Comparison of ENCODE assay signal across 13 cellular contexts in the genomic region with DNA sequence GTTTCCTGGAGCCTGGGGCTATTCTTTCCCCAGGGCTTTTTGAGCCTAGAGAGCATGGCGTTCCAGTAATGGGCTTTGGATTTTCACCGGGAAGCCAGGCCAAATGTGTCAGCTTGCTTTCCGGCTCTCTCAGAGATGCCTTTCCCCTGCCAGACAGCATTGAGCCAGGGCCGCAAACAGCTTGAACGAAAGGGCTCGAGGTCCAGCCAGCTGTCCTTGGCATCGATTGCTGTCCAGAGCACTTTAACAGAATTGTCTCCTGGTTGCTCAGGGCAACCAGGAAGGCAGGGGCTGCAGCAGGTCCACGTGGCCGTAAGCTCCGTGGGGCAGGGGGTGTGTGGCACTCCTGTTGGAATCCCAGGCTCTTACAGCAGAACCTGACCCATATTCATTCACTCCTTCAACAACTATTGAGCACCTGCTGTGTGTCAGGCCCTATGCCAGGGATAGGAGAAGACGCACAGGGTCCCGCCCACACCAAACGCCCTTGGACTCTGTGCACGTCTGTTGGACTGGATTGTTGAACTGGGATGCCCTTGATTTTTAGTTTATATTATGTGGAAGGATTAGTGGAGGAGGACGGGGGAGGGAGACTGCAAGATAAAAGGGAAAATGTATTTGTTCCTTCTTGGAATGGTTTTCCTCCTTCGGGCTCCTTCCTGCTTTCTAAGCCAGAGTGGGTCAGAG. TPM values are rescaled to one million over a fixed set of nuclear protein-coding genes. Genes with fewer than 3 reads are reported as not detected.
DNase-seq lines count a peak whose midpoint lies in the region; ATAC-seq and TF ChIP-seq lines count a peak whose summit lies in the region.
"Had no signal": no experiment of that assay in that cellular context is flagged by ENCODE, and none has a peak within 500 bp of the region (broad histone marks: within the 10 kb centered on the region; RNA-seq: fewer than 3 reads in every experiment).

No MANE protein-coding gene starts in this region.

- H3K27ac Mint-ChIP-seq in endodermal cell = no peak overlapping the region

- peak; percentile 19 for DNase-seq in NCI-H2227 treated with DMSO at 0.1 percent for 48 hours (lab: John Stamatoyannopoulos, UW)
- DNase-seq in endodermal cell = peak; percentile 34
- no peak for DNase-seq in lower lobe of right lung
- DNase-seq in spleen = peak; percentile 76
- DNase-seq in NOMO-1 treated with DMSO at 0.1 percent for 48 hours (lab: John Stamatoyannopoulos, UW; ENCODE audit: unreplicated experiment) = no peak
- no peak for DNase-seq in DMS53 treated with DMSO at 0.1 percent for 48 hours (lab: John Stamatoyannopoulos, UW; ENCODE audit: unreplicated experiment)
- no peak for DNase-seq in Kasumi-1 (lab: John Stamatoyannopoulos, UW)
- no peak for DNase-seq in activated T-cell treated with anti-CD3 and anti-CD28 coated beads, Interleukin-2, amount 50 U/mL, for 4 hours
- DNase-seq: effector CD8-positive, alpha-beta T cell; EL; KG1; T1000 had no signal

- H3K27me3 ChIP-seq in endodermal cell (ENCODE audit: control insufficient read depth, insufficient read depth, low read length, poor library complexity, severe bottlenecking) (no peaks in the 10 kb centered on the region), lower lobe of right lung (ENCODE audit: low read depth) (no peaks in the 10 kb centered on the region), spleen (replicated peaks in 1 of 7) (peaks cover 0 to under 1% (median 0%) of the 10 kb centered on the region in 7 donors)
- H3K27me3 ChIP-seq: BLaER1 had no signal

- peak; percentile 44 to 53 for ATAC-seq in lower lobe of right lung
- ATAC-seq in activated T-cell treated with anti-CD3 and anti-CD28 coated beads, Interleukin-2, amount 50 U/mL, for 4 hours = no peak

- WGBS in endodermal cell (ENCODE audit: insufficient coverage in 1 of 2, insufficient read length in 1 of 2), 2 experiments = 89 to 95% methylated on average over 13 to 16 of the region's 16 CpGs
- 51 to 69% (median 65%) methylated on average over 12 to 16 of the region's 16 CpGs for WGBS in spleen, 5 donors

- H3K4me3 ChIP-seq in endodermal cell (ENCODE audit: low read length) = no peak overlapping the region
- no peak overlapping the region for H3K4me3 ChIP-seq in lower lobe of right lung
- no peak overlapping the region for H3K4me3 ChIP-seq in spleen
- H3K4me3 ChIP-seq: BLaER1 had no signal

- TF ChIP-seq CTCF in endodermal cell (conservative IDR thresholded peaks at IDR 0.05) = no peak
- no peak for TF ChIP-seq CTCF in lower lobe of right lung (IDR thresholded peaks at IDR 0.05)
- TF ChIP-seq CTCF in spleen (IDR thresholded peaks at IDR 0.05 in 8 of 11, conservative IDR thresholded peaks at IDR 0.05 in 3 of 11) = no peak

- TF ChIP-seq POLR2A in spleen (IDR thresholded peaks at IDR 0.05) = no peak

- no peaks in the 10 kb centered on the region for H3K36me3 Mint-ChIP-seq in endodermal cell (ENCODE audit: low read depth)
- H3K36me3 Mint-ChIP-seq in activated T-cell treated with anti-CD3 and anti-CD28 coated beads, Interleukin-2, amount 50 U/mL, for 4 hours (ENCODE audit: insufficient read depth) = no peaks in the 10 kb centered on the region

- no peaks in the 10 kb centered on the region for H3K36me3 ChIP-seq in endodermal cell (ENCODE audit: control insufficient read depth, insufficient read depth, low read length)
- no peaks in the 10 kb centered on the region for H3K36me3 ChIP-seq in lower lobe of right lung
- no peaks in the 10 kb centered on the region for H3K36me3 ChIP-seq in spleen
- H3K36me3 ChIP-seq: BLaER1 had no signal

- H3K4me1 Mint-ChIP-seq in endodermal cell = no peaks in the 10 kb centered on the region
- H3K4me1 Mint-ChIP-seq in activated T-cell treated with anti-CD3 and anti-CD28 coated beads, Interleukin-2, amount 50 U/mL, for 4 hours (ENCODE audit: low read depth) = peaks cover 2% of the 10 kb centered on the region

- no peak overlapping the region for H3K4me3 Mint-ChIP-seq in endodermal cell
- no peak overlapping the region for H3K4me3 Mint-ChIP-seq in activated T-cell treated with anti-CD3 and anti-CD28 coated beads, Interleukin-2, amount 50 U/mL, for 4 hours

- peaks cover 6% of the 10 kb centered on the region for H3K27me3 Mint-ChIP-seq in endodermal cell (ENCODE audit: insufficient read depth)
- H3K27me3 Mint-ChIP-seq in activated T-cell treated with anti-CD3 and anti-CD28 coated beads, Interleukin-2, amount 50 U/mL, for 4 hours (ENCODE audit: low read depth) = no peaks in the 10 kb centered on the region

- H3K9ac ChIP-seq in endodermal cell (ENCODE audit: extremely low read depth, low read length, poor library complexity, severe bottlenecking) = no peak overlapping the region
- H3K9ac ChIP-seq: BLaER1 had no signal

- H3K27ac ChIP-seq in endodermal cell (ENCODE audit: low read depth, low read length) (no peak overlapping the region), lower lobe of right lung (peak overlapping the region; percentile 28), spleen (peak overlapping the region in 7 of 8 donors; percentile 2 to 62 (median 26))
- H3K27ac ChIP-seq: BLaER1 had no signal

- no peaks in the 10 kb centered on the region for H3K4me1 ChIP-seq in endodermal cell (ENCODE audit: control insufficient read depth, insufficient read depth, low read length)
- peaks cover 11% of the 10 kb centered on the region for H3K4me1 ChIP-seq in lower lobe of right lung
- H3K4me1 ChIP-seq in spleen = peaks cover 3 to 35% (median 12%) of the 10 kb centered on the region in 6 donors

- H3K9me3 ChIP-seq in endodermal cell (ENCODE audit: control insufficient read depth, low read length) (no peaks in the 10 kb centered on the region), lower lobe of right lung (no peaks in the 10 kb centered on the region), spleen (no peaks in the 10 kb centered on the region)
- H3K9me3 ChIP-seq: BLaER1 had no signal

- intact Hi-C loops in lower lobe of right lung (cut with DNase I) = no loop called here
- intact Hi-C loops in spleen (cut with DNase I; ENCODE audit: low total_unique reads) = no loop called here

- no peaks in the 10 kb centered on the region for H3K9me3 Mint-ChIP-seq in endodermal cell
- H3K9me3 Mint-ChIP-seq in activated T-cell treated with anti-CD3 and anti-CD28 coated beads, Interleukin-2, amount 50 U/mL, for 4 hours = no peaks in the 10 kb centered on the region

RNA-seq across cellular contexts. Expression of gene EFHD2, which starts 38.8 kb away (rescaled TPM):
- total RNA-seq in endodermal cell (10 to 100 TPM; 36.7 to 47.6 TPM), lower lobe of right lung (100 TPM), spleen (100 to 1,000 TPM; 131 to 226 (median 164) TPM)
- polyA plus RNA-seq in endodermal cell (2013, experiment 1 of 2) = 20.3 TPM
- 20.0 TPM for polyA plus RNA-seq in endodermal cell (2013, experiment 2 of 2)
- polyA plus RNA-seq in spleen = 100 to 1,000 TPM in 1 of 3 donors, 10 to 100 TPM in 2; 81.8 to 148 (median 87.1) TPM
- total RNA-seq in activated T-cell treated with anti-CD3 and anti-CD28 coated beads, Interleukin-2, amount 50 U/mL, for 4 hours = 10 to 100 TPM; 79.5 to 81.7 (median 80.0) TPM

Comparison
In these comparisons a context has a peak if more than half of its experiments do, and no peak if none do; other contexts are left out.
1. DNase-seq: peak in NCI-H2227 treated with DMSO at 0.1 percent for 48 hours (single experiment), endodermal cell (single experiment) and spleen (single experiment); none in lower lobe of right lung (single experiment), NOMO-1 treated with DMSO at 0.1 percent for 48 hours (single experiment), DMS53 treated with DMSO at 0.1 percent for 48 hours (single experiment), Kasumi-1 (0 of 2) and activated T-cell treated with anti-CD3 and anti-CD28 coated beads, Interleukin-2, amount 50 U/mL, for 4 hours (single experiment).
2. ATAC-seq: peak in lower lobe of right lung (2 of 2); none in activated T-cell treated with anti-CD3 and anti-CD28 coated beads, Interleukin-2, amount 50 U/mL, for 4 hours (0 of 2).